7 cellular contexts compared by ENCODE assay signal in the genomic region with DNA sequence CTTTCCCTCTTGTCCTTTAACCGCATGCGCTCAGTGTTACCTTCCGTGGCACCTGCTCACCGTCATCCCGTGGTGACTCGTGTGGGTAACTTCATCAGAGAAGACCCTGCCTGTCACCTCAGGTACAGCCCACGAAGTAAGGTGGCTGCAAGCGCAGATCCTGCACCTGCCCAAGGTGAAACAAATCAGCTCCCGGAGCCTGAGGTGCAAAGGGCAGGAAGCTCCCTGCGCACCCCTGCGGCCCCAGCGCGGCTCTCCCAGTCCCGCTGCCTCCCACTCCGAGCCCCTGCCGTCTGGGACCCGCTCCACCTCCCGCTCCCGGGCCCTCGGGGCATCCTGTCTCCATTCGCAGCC.
A peak's percentile ranks its signal among the peaks of the same experiment; 100 is the strongest.
DNase-seq lines count a peak whose midpoint lies in the region; ATAC-seq lines count a peak whose summit lies in the region.

No MANE protein-coding gene starts in this region.

- 61 to 70% methylated on average over 18 to 20 of the region's 21 CpGs for WGBS in GM23248 (ENCODE audit: low coverage in 1 of 2, low lambda C conversion rate in 2 of 2, missing lambda C conversion rate in 2 of 2), 2 experiments
- WGBS in iPS DF 6.9 (ENCODE audit: insufficient coverage, insufficient read length), result no CpG with 5 or more reads among the region's 21 CpGs

- ATAC-seq in T-helper 17 cell, result no peak
- ATAC-seq in GM21786 (IDR thresholded peaks at IDR 0.05; ENCODE audit: unreplicated experiment), result no peak

- H3K4me2 ChIP-seq in GM23248 (ENCODE audit: unreplicated experiment), result peak overlapping the region; percentile 88

- no peaks in the 10 kb centered on the region for H4K20me1 ChIP-seq in GM23248 (ENCODE audit: insufficient read depth)

- H2AFZ ChIP-seq in GM23248, result peak overlapping the region; percentile 85

- H3K27me3 Mint-ChIP-seq in T-helper 17 cell, result peaks cover 57% of the 10 kb centered on the region

- H3K27me3 ChIP-seq in GM23248 (replicated peaks; ENCODE audit: insufficient read depth) (no peaks in the 10 kb centered on the region), iPS DF 6.9 (ENCODE audit: control insufficient read depth, insufficient read depth, low read length) (peaks cover 17% of the 10 kb centered on the region; the same call in 1 of the 2 replicates)

- no peaks in the 10 kb centered on the region for H3K9me2 ChIP-seq in GM23248 (ENCODE audit: insufficient read depth)

- H3K4me3 Mint-ChIP-seq in T-helper 17 cell, result peak overlapping the region; percentile 68

- peak overlapping the region; percentile 75 for H3K4me3 ChIP-seq in GM23248
- peak overlapping the region; percentile 37; the same call in 1 of the 2 replicates for H3K4me3 ChIP-seq in iPS DF 6.9 (ENCODE audit: low read length)
- peak overlapping the region; percentile 30 to 62 (median 44) for H3K4me3 ChIP-seq in skin epidermis

- no peaks in the 10 kb centered on the region for H3K36me3 Mint-ChIP-seq in T-helper 17 cell (ENCODE audit: low read depth)

- DNase-seq in GM23248 (no peak), T-helper 17 cell (no peak), iPS DF 6.9 (ENCODE audit: low read depth, low spot score) (no peak), midbrain (lab: John Stamatoyannopoulos, UW) (no peak), foreskin melanocyte (no peak)

- H3K9ac ChIP-seq in GM23248, result peak overlapping the region; percentile 55; the same call in 1 of the 2 replicates

- H3K36me3 ChIP-seq in GM23248 (ENCODE audit: low read depth) (no peaks in the 10 kb centered on the region), iPS DF 6.9 (ENCODE audit: control insufficient read depth, insufficient read depth, low read length) (no peaks in the 10 kb centered on the region)

- no peaks in the 10 kb centered on the region for H3F3A ChIP-seq in GM23248 (ENCODE audit: insufficient read depth)

- H3K9me3 ChIP-seq in GM23248 (ENCODE audit: low read depth) (no peaks in the 10 kb centered on the region), T-helper 17 cell (ENCODE audit: control insufficient read depth, low read length, poor library complexity, severe bottlenecking) (no peaks in the 10 kb centered on the region), iPS DF 6.9 (ENCODE audit: control insufficient read depth, insufficient read depth, low read length) (no peaks in the 10 kb centered on the region)

- peaks cover 8% of the 10 kb centered on the region for H3K4me1 Mint-ChIP-seq in T-helper 17 cell

- H3K27ac Mint-ChIP-seq in T-helper 17 cell, result no peak overlapping the region

- H3K79me2 ChIP-seq in GM23248 (ENCODE audit: insufficient read depth), result no peaks in the 10 kb centered on the region

- H3K4me1 ChIP-seq in GM23248 (ENCODE audit: insufficient read depth), result no peaks in the 10 kb centered on the region
- H3K4me1 ChIP-seq in iPS DF 6.9 (ENCODE audit: control insufficient read depth, insufficient read depth, low read length), result no peaks in the 10 kb centered on the region

- in situ Hi-C loops in GM23248 (cut with MboI), result no loop called here

- H3K27ac ChIP-seq in GM23248 (no peak overlapping the region), iPS DF 6.9 (ENCODE audit: low read length) (no peak overlapping the region), skin epidermis (peak overlapping the region in 1 of 21 experiments; percentile 45)
